ENCODE assay signal across 23 cellular contexts in genomic region chr19:18121166-18121565, GRCh38. TPM values are rescaled to one million over a fixed set of nuclear protein-coding genes. Genes with fewer than 3 reads are reported as not detected.
DNase-seq lines count a peak whose midpoint lies in the region; ATAC-seq and TF ChIP-seq lines count a peak whose summit lies in the region.
"Had no signal": no experiment of that assay in that cellular context is flagged by ENCODE, and none has a peak within 500 bp of the region (broad histone marks: within the 10 kb centered on the region; RNA-seq: fewer than 3 reads in every experiment).

No MANE protein-coding gene starts in this region.

- H3K4me3 ChIP-seq in CD4-positive, CD25-positive, alpha-beta regulatory T cell (ENCODE audit: low read depth, low read length), result no peak overlapping the region
- H3K4me3 ChIP-seq in mammary epithelial cell (replicated peaks in 1 of 3; ENCODE audit: insufficient read depth in 1 of 3, low read depth in 2 of 3, low read length in 3 of 3), result no peak overlapping the region
- H3K4me3 ChIP-seq: gastroesophageal sphincter, GM23248, hepatocyte, neural progenitor cell, pancreas, SJSA1, testis had no signal

- in situ Hi-C loops in mammary epithelial cell (cut with MboI; ENCODE audit: low sequenced_read_pairs in 2 of 2), result no loop called here

- H3K27ac ChIP-seq in CD4-positive, CD25-positive, alpha-beta regulatory T cell (ENCODE audit: insufficient read depth, low read length, poor library complexity, severe bottlenecking), result peak overlapping the region; percentile 85
- no peak overlapping the region for H3K27ac ChIP-seq in mammary epithelial cell (ENCODE audit: insufficient read depth, low read depth, low read length)
- H3K27ac ChIP-seq: gastroesophageal sphincter, GM23248, hepatocyte, neural progenitor cell, pancreas, SJSA1, testis had no signal

- intact Hi-C loops in activated CD4-positive, alpha-beta memory T cell treated with anti-CD3 and anti-CD28 coated beads for 36 hours (cut with micrococcal nuclease), result no loop called here
- intact Hi-C loops in mammary epithelial cell (cut with micrococcal nuclease), result no loop called here

- peaks cover 20% of the 10 kb centered on the region for H3K36me3 Mint-ChIP-seq in activated CD4-positive, alpha-beta memory T cell treated with anti-CD3 and anti-CD28 coated beads for 36 hours
- peaks cover 31% of the 10 kb centered on the region for H3K36me3 Mint-ChIP-seq in activated CD4-positive, alpha-beta memory T cell treated with anti-CD3 and anti-CD28 coated beads, Interleukin-2, amount 10 ng/mL, durations not matched to agents 7 days and 5 days (ENCODE audit: low read depth)
- H3K36me3 Mint-ChIP-seq in CD4-positive, CD25-positive, alpha-beta regulatory T cell, result peaks cover 15% of the 10 kb centered on the region
- peaks cover 5% of the 10 kb centered on the region for H3K36me3 Mint-ChIP-seq in T-helper 17 cell (ENCODE audit: low read depth)
- H3K36me3 Mint-ChIP-seq in effector memory CD8-positive, alpha-beta T cell (ENCODE audit: insufficient read depth), result peaks cover 52% of the 10 kb centered on the region

- H4K20me1 ChIP-seq in mammary epithelial cell (ENCODE audit: insufficient read depth, low read length), result no peaks in the 10 kb centered on the region

- BruUV-seq in mammary epithelial cell (replicated peaks; lab: Mats Ljungman, UMichigan), result no TSS peak

- peak overlapping the region; percentile 87 for H3K27ac Mint-ChIP-seq in activated CD4-positive, alpha-beta memory T cell treated with anti-CD3 and anti-CD28 coated beads for 36 hours
- no peak overlapping the region for H3K27ac Mint-ChIP-seq in activated CD4-positive, alpha-beta memory T cell treated with anti-CD3 and anti-CD28 coated beads, Interleukin-2, amount 10 ng/mL, durations not matched to agents 7 days and 5 days
- peak overlapping the region; percentile 92 to 99 (median 98) for H3K27ac Mint-ChIP-seq in CD4-positive, CD25-positive, alpha-beta regulatory T cell
- peak overlapping the region; percentile 99 for H3K27ac Mint-ChIP-seq in T-helper 17 cell
- H3K27ac Mint-ChIP-seq in effector memory CD8-positive, alpha-beta T cell, result peak overlapping the region; percentile 95 to 98
- H3K27ac Mint-ChIP-seq: brain; neural progenitor cell; stimulated activated naive B cell treated with anti-CD40 and anti-IgM and Interleukin-4, amounts not matched to agents 10 μg/mL and 1 μg/mL and 100 μg/mL, for 72 hours had no signal

- peaks cover 32% of the 10 kb centered on the region for H3K4me1 ChIP-seq in CD4-positive, CD25-positive, alpha-beta regulatory T cell (ENCODE audit: control insufficient read depth, insufficient read depth, low read length, poor library complexity, severe bottlenecking)
- H3K4me1 ChIP-seq in mammary epithelial cell (ENCODE audit: insufficient read depth, low read length), result peaks cover 21% of the 10 kb centered on the region

- H3K4me1 Mint-ChIP-seq in activated CD4-positive, alpha-beta memory T cell treated with anti-CD3 and anti-CD28 coated beads for 36 hours (ENCODE audit: low read depth), result peaks cover 35% of the 10 kb centered on the region
- peaks cover 37% of the 10 kb centered on the region for H3K4me1 Mint-ChIP-seq in activated CD4-positive, alpha-beta memory T cell treated with anti-CD3 and anti-CD28 coated beads, Interleukin-2, amount 10 ng/mL, durations not matched to agents 7 days and 5 days
- H3K4me1 Mint-ChIP-seq in CD4-positive, CD25-positive, alpha-beta regulatory T cell, result peaks cover 0 to 32% (median 19%) of the 10 kb centered on the region in 4 donors
- peaks cover 29% of the 10 kb centered on the region for H3K4me1 Mint-ChIP-seq in T-helper 17 cell
- peaks cover 25 to 28% of the 10 kb centered on the region in 2 donors for H3K4me1 Mint-ChIP-seq in effector memory CD8-positive, alpha-beta T cell (ENCODE audit: low read depth in 2 of 2)

- ATAC-seq in CD4-positive, CD25-positive, alpha-beta regulatory T cell (ENCODE audit: low read depth in 2 of 2), result no peak
- no peak for ATAC-seq in T-helper 17 cell
- no peak for ATAC-seq in effector memory CD8-positive, alpha-beta T cell (replicated peaks)
- no peak for ATAC-seq in HG03521 (IDR thresholded peaks at IDR 0.05; ENCODE audit: unreplicated experiment)
- ATAC-seq: gastroesophageal sphincter; left colon; pancreas; stimulated activated naive B cell treated with anti-CD40 and anti-IgM and Interleukin-4, amounts not matched to agents 10 μg/mL and 1 μg/mL and 100 μg/mL, for 72 hours had no signal

- H3K27me3 ChIP-seq in CD4-positive, CD25-positive, alpha-beta regulatory T cell (ENCODE audit: control insufficient read depth, insufficient read depth, low read length), result no peaks in the 10 kb centered on the region
- no peaks in the 10 kb centered on the region for H3K27me3 ChIP-seq in mammary epithelial cell (ENCODE audit: insufficient read depth, low read length)
- H3K27me3 ChIP-seq: gastroesophageal sphincter, hepatocyte, neural progenitor cell, pancreas, SJSA1, testis had no signal

- peaks cover 3% of the 10 kb centered on the region for H3K79me2 ChIP-seq in mammary epithelial cell (ENCODE audit: insufficient read depth, low read length)

- H3K27me3 Mint-ChIP-seq in activated CD4-positive, alpha-beta memory T cell treated with anti-CD3 and anti-CD28 coated beads for 36 hours, result no peaks in the 10 kb centered on the region
- H3K27me3 Mint-ChIP-seq in activated CD4-positive, alpha-beta memory T cell treated with anti-CD3 and anti-CD28 coated beads, Interleukin-2, amount 10 ng/mL, durations not matched to agents 7 days and 5 days, result no peaks in the 10 kb centered on the region
- no peaks in the 10 kb centered on the region for H3K27me3 Mint-ChIP-seq in CD4-positive, CD25-positive, alpha-beta regulatory T cell
- no peaks in the 10 kb centered on the region for H3K27me3 Mint-ChIP-seq in T-helper 17 cell
- H3K27me3 Mint-ChIP-seq in effector memory CD8-positive, alpha-beta T cell, result no peaks in the 10 kb centered on the region
- H3K27me3 Mint-ChIP-seq: stimulated activated naive B cell treated with anti-CD40 and anti-IgM and Interleukin-4, amounts not matched to agents 10 μg/mL and 1 μg/mL and 100 μg/mL, for 72 hours had no signal

- no peak for DNase-seq in activated CD4-positive, alpha-beta memory T cell treated with anti-CD3 and anti-CD28 coated beads for 36 hours
- no peak for DNase-seq in activated CD4-positive, alpha-beta memory T cell treated with anti-CD3 and anti-CD28 coated beads, Interleukin-2, amount 10 ng/mL, durations not matched to agents 7 days and 5 days
- no peak for DNase-seq in CD4-positive, CD25-positive, alpha-beta regulatory T cell
- no peak for DNase-seq in T-helper 17 cell
- no peak for DNase-seq in effector memory CD8-positive, alpha-beta T cell
- no peak for DNase-seq in SKM-1 treated with dmso at 0.1 percent for 144 hours (lab: John Stamatoyannopoulos, UW; ENCODE audit: unreplicated experiment)
- DNase-seq in mammary epithelial cell, result no peak
- DNase-seq: activated CD4-positive, alpha-beta T cell treated with anti-CD3 and anti-CD28 coated beads, Interleukin-2, amount 50 U/mL, for 48 hours; activated gamma-delta T cell; activated T-cell treated with anti-CD3 and anti-CD28 coated beads for 4 hours; GM23248; left colon; NCI-H446 treated with DMSO at 0.1 percent for 48 hours; pancreas; stimulated activated naive B cell treated with anti-CD40 and anti-IgM and Interleukin-4, amounts not matched to agents 10 μg/mL and 1 μg/mL and 100 μg/mL, for 72 hours; testis had no signal

- no peak overlapping the region for H3K9ac ChIP-seq in mammary epithelial cell (ENCODE audit: insufficient read depth, low read length)
- H3K9ac ChIP-seq: GM23248, neural progenitor cell had no signal

- no peaks in the 10 kb centered on the region for H3K9me3 ChIP-seq in CD4-positive, CD25-positive, alpha-beta regulatory T cell (ENCODE audit: control insufficient read depth in 2 of 2, low read length in 2 of 2)
- no peaks in the 10 kb centered on the region for H3K9me3 ChIP-seq in T-helper 17 cell (ENCODE audit: control insufficient read depth, low read length, poor library complexity, severe bottlenecking)
- no peaks in the 10 kb centered on the region for H3K9me3 ChIP-seq in mammary epithelial cell (replicated peaks; ENCODE audit: insufficient read depth, low read length)
- H3K9me3 ChIP-seq: gastroesophageal sphincter, pancreas, SJSA1, testis had no signal

- TF ChIP-seq CTCF in mammary epithelial cell (conservative IDR thresholded peaks at IDR 0.05 in 1 of 2, IDR thresholded peaks at IDR 0.05 in 1 of 2; ENCODE audit: extremely low read depth in 1 of 2, insufficient read depth in 1 of 2, low read depth in 1 of 2, low read length in 2 of 2), result no peak

- no peak overlapping the region for H2AFZ ChIP-seq in mammary epithelial cell (ENCODE audit: low read depth, low read length)
- H2AFZ ChIP-seq: GM23248, hepatocyte, neural progenitor cell had no signal

- peaks cover 41% of the 10 kb centered on the region for H3K36me3 ChIP-seq in CD4-positive, CD25-positive, alpha-beta regulatory T cell (ENCODE audit: control insufficient read depth, insufficient read depth, low read length)
- peaks cover 5% of the 10 kb centered on the region for H3K36me3 ChIP-seq in mammary epithelial cell (ENCODE audit: insufficient read depth, low read length)
- H3K36me3 ChIP-seq: neural progenitor cell had no signal

- POLR2A ChIA-PET in activated CD4-positive, alpha-beta memory T cell treated with anti-CD3 and anti-CD28 coated beads for 36 hours (lab: Charles Lee), result interaction anchor here (3.2 kb wide), 1 partner anchor 31 kb away, joined by 15 read pairs; the partner anchor contains the start of gene PIK3R2
- POLR2A ChIA-PET in activated CD4-positive, alpha-beta memory T cell treated with anti-CD3 and anti-CD28 coated beads, Interleukin-2, amount 10 ng/mL, durations not matched to agents 7 days and 5 days (lab: Charles Lee), result interaction anchor here (1.0 to 2.8 kb wide), 2 partner anchors 34 to 71 kb away, joined by 3 to 12 read pairs; partner anchors contain the start of gene IL12RB1

- H3K9me3 Mint-ChIP-seq in activated CD4-positive, alpha-beta memory T cell treated with anti-CD3 and anti-CD28 coated beads for 36 hours, result no peaks in the 10 kb centered on the region
- H3K9me3 Mint-ChIP-seq in activated CD4-positive, alpha-beta memory T cell treated with anti-CD3 and anti-CD28 coated beads, Interleukin-2, amount 10 ng/mL, durations not matched to agents 7 days and 5 days, result no peaks in the 10 kb centered on the region
- no peaks in the 10 kb centered on the region for H3K9me3 Mint-ChIP-seq in CD4-positive, CD25-positive, alpha-beta regulatory T cell
- no peaks in the 10 kb centered on the region for H3K9me3 Mint-ChIP-seq in effector memory CD8-positive, alpha-beta T cell
- H3K9me3 Mint-ChIP-seq: brain; neural progenitor cell; stimulated activated naive B cell treated with anti-CD40 and anti-IgM and Interleukin-4, amounts not matched to agents 10 μg/mL and 1 μg/mL and 100 μg/mL, for 72 hours had no signal

- H3K4me3 Mint-ChIP-seq in activated CD4-positive, alpha-beta memory T cell treated with anti-CD3 and anti-CD28 coated beads for 36 hours, result no peak overlapping the region
- H3K4me3 Mint-ChIP-seq in activated CD4-positive, alpha-beta memory T cell treated with anti-CD3 and anti-CD28 coated beads, Interleukin-2, amount 10 ng/mL, durations not matched to agents 7 days and 5 days, result no peak overlapping the region
- H3K4me3 Mint-ChIP-seq in CD4-positive, CD25-positive, alpha-beta regulatory T cell, result peak overlapping the region in 1 of 4 donors; percentile 95
- H3K4me3 Mint-ChIP-seq in T-helper 17 cell, result no peak overlapping the region
- H3K4me3 Mint-ChIP-seq in effector memory CD8-positive, alpha-beta T cell, result peak overlapping the region in 1 of 2 donors; percentile 85
- H3K4me3 Mint-ChIP-seq: brain; neural progenitor cell; stimulated activated naive B cell treated with anti-CD40 and anti-IgM and Interleukin-4, amounts not matched to agents 10 μg/mL and 1 μg/mL and 100 μg/mL, for 72 hours had no signal

- dilution Hi-C loops in mammary epithelial cell (cut with HindIII; ENCODE audit: low sequenced_read_pairs), result loop anchor here (5.0 kb wide), 3 partner anchors 41 to 164 kb away; no protein-coding TSS in a partner anchor

- no peak overlapping the region for H3K4me2 ChIP-seq in mammary epithelial cell (ENCODE audit: insufficient read depth, low read depth, low read length)
- H3K4me2 ChIP-seq: hepatocyte, neural progenitor cell had no signal

- 93% methylated on average over 5 of the region's 5 CpGs for WGBS in mammary epithelial cell (ENCODE audit: low coverage, missing lambda C conversion rate)

- CTCF ChIA-PET in activated CD4-positive, alpha-beta memory T cell treated with anti-CD3 and anti-CD28 coated beads for 36 hours (lab: Charles Lee), result interaction anchor here (1.8 kb wide), 1 partner anchor 131 kb away, joined by 4 read pairs; no protein-coding TSS in a partner anchor
- CTCF ChIA-PET in activated CD4-positive, alpha-beta memory T cell treated with anti-CD3 and anti-CD28 coated beads, Interleukin-2, amount 10 ng/mL, durations not matched to agents 7 days and 5 days (lab: Charles Lee), result interaction anchor here (1.7 kb wide), 1 partner anchor 41 kb away, joined by 4 read pairs; no protein-coding TSS in a partner anchor
- CTCF ChIA-PET in mammary epithelial cell (lab: Charles Lee; ENCODE audit: low non-redundant PET), result no interaction called here

RNA-seq across cellular contexts. Expression of gene MAST3, which starts 23.6 kb away (rescaled TPM):
- 10 to 100 TPM; 22.5 to 23.8 TPM for total RNA-seq in activated CD4-positive, alpha-beta memory T cell treated with anti-CD3 and anti-CD28 coated beads for 36 hours
- 10 to 100 TPM; 29.2 to 29.9 TPM for total RNA-seq in activated CD4-positive, alpha-beta memory T cell treated with anti-CD3 and anti-CD28 coated beads, Interleukin-2, amount 10 ng/mL, durations not matched to agents 7 days and 5 days
- 45.9 TPM for total RNA-seq in CD4-positive, CD25-positive, alpha-beta regulatory T cell
- polyA plus RNA-seq in CD4-positive, CD25-positive, alpha-beta regulatory T cell, result 1 to 10 TPM; 8.1 to 9.0 (median 8.6) TPM
- total RNA-seq in T-helper 17 cell, result 10 to 100 TPM; 38.2 to 50.8 TPM
- 1 to 10 TPM; 3.8 to 7.0 TPM for total RNA-seq in mammary epithelial cell
- polyA plus RNA-seq in mammary epithelial cell, result 2.3 TPM
- polyA minus RNA-seq in mammary epithelial cell, result 8.9 TPM

RNA-seq across cellular contexts. Expression of gene PIK3R2, which starts 31.8 kb away (rescaled TPM):
- 10 to 100 TPM; 14.9 to 19.1 TPM for total RNA-seq in activated CD4-positive, alpha-beta memory T cell treated with anti-CD3 and anti-CD28 coated beads for 36 hours
- 10 to 100 TPM; 10.9 to 11.3 TPM for total RNA-seq in activated CD4-positive, alpha-beta memory T cell treated with anti-CD3 and anti-CD28 coated beads, Interleukin-2, amount 10 ng/mL, durations not matched to agents 7 days and 5 days
- total RNA-seq in CD4-positive, CD25-positive, alpha-beta regulatory T cell, result 9.4 TPM
- 1 to 10 TPM in 2 of 4 donors, under 1 TPM in 2; 0.42 to 3.6 (median 2.0) TPM for polyA plus RNA-seq in CD4-positive, CD25-positive, alpha-beta regulatory T cell
- total RNA-seq in T-helper 17 cell (1 to 10 TPM; 8.6 to 9.1 TPM), mammary epithelial cell (10 to 100 TPM; 37.2 to 49.7 TPM)
- 22.5 TPM for polyA plus RNA-seq in mammary epithelial cell
- polyA minus RNA-seq in mammary epithelial cell, result 13.3 TPM

RNA-seq across cellular contexts. Expression of gene IL12RB1, which starts 34.4 kb away (rescaled TPM):
- 10 to 100 TPM; 22.6 to 23.3 TPM for total RNA-seq in activated CD4-positive, alpha-beta memory T cell treated with anti-CD3 and anti-CD28 coated beads for 36 hours
- total RNA-seq in activated CD4-positive, alpha-beta memory T cell treated with anti-CD3 and anti-CD28 coated beads, Interleukin-2, amount 10 ng/mL, durations not matched to agents 7 days and 5 days, result 10 to 100 TPM; 66.1 to 70.6 TPM
- total RNA-seq in CD4-positive, CD25-positive, alpha-beta regulatory T cell, result 60.4 TPM
- 10 to 100 TPM; 34.9 to 53.2 (median 46.3) TPM for polyA plus RNA-seq in CD4-positive, CD25-positive, alpha-beta regulatory T cell
- total RNA-seq in T-helper 17 cell (10 to 100 TPM; 56.7 to 71.1 TPM), mammary epithelial cell (not detected)
- polyA plus RNA-seq in mammary epithelial cell, result 0.03 TPM
- not detected for polyA minus RNA-seq in mammary epithelial cell
- total RNA-seq: GM23248, hepatocyte, renal cortical epithelial cell had no signal
- polyA plus RNA-seq: GM23248, hepatocyte had no signal

RNA-seq across cellular contexts. Expression of gene IFI30, which starts 52.4 kb away (rescaled TPM):
- 10 to 100 TPM; 23.7 to 26.9 TPM for total RNA-seq in activated CD4-positive, alpha-beta memory T cell treated with anti-CD3 and anti-CD28 coated beads for 36 hours
- total RNA-seq in activated CD4-positive, alpha-beta memory T cell treated with anti-CD3 and anti-CD28 coated beads, Interleukin-2, amount 10 ng/mL, durations not matched to agents 7 days and 5 days, result 10 to 100 TPM; 48.0 to 55.6 TPM
- total RNA-seq in CD4-positive, CD25-positive, alpha-beta regulatory T cell, result 2.3 TPM
- polyA plus RNA-seq in CD4-positive, CD25-positive, alpha-beta regulatory T cell, result 10 to 100 TPM in 2 of 4 donors, 1 to 10 TPM in 2; 7.1 to 17.8 (median 9.7) TPM
- total RNA-seq in T-helper 17 cell (10 to 100 TPM; 10.1 to 25.8 TPM), mammary epithelial cell (10 to 100 TPM; 36.2 to 64.3 TPM)
- polyA plus RNA-seq in mammary epithelial cell, result 61.3 TPM
- 45.0 TPM for polyA minus RNA-seq in mammary epithelial cell

Comparison
In these comparisons a context has a peak if more than half of its experiments do, and no peak if none do; other contexts are left out.
1. RNA of gene IL12RB1, which starts 34.4 kb away (total RNA-seq): 56.7 to 71.1 TPM in T-helper 17 cell, 66.1 to 70.6 TPM in activated CD4-positive, alpha-beta memory T cell treated with anti-CD3 and anti-CD28 coated beads, Interleukin-2, amount 10 ng/mL, durations not matched to agents 7 days and 5 days, 60.4 TPM in CD4-positive, CD25-positive, alpha-beta regulatory T cell (single experiment) and 22.6 to 23.3 TPM in activated CD4-positive, alpha-beta memory T cell treated with anti-CD3 and anti-CD28 coated beads for 36 hours; not detected in mammary epithelial cell; every median in the first group is over 10 times any median in the second.